Comparison of ENCODE assay signal across 11 cellular contexts in genomic region chr6:134446228-134446848, GRCh38.
DNase-seq lines count a peak whose midpoint lies in the region; ATAC-seq and TF ChIP-seq lines count a peak whose summit lies in the region.
"Had no signal": no experiment of that assay in that cellular context is flagged by ENCODE, and none has a peak within 500 bp of the region (broad histone marks: within the 10 kb centered on the region; RNA-seq: fewer than 3 reads in every experiment).

No MANE protein-coding gene starts in this region.

- TF ChIP-seq CTCF in dorsolateral prefrontal cortex (IDR thresholded peaks at IDR 0.05 in 54 of 56, conservative IDR thresholded peaks at IDR 0.05 in 2 of 56; ENCODE audit: low read depth in 1 of 56, partially characterized antibody in 56 of 56): peak in 9 of 56 donors; percentile 9 to 32 (median 16)

- ATAC-seq in sciatic nerve: no peak

- DNase-seq in DMS79 treated with DMSO at 0.1 percent for 48 hours (lab: John Stamatoyannopoulos, UW) (peak; percentile 85), NCI-H526 treated with DMSO at 0.1 percent for 48 hours (lab: John Stamatoyannopoulos, UW) (peak; percentile 7), dorsolateral prefrontal cortex (peak in 2 of 10 donors; percentile 56 to 66), nucleus accumbens (lab: John Stamatoyannopoulos, UW) (peak in 29 of 56 donors; percentile 10 to 76 (median 39)), NCI-H524 treated with DMSO at 0.1 percent for 48 hours (lab: John Stamatoyannopoulos, UW) (no peak), GF-D8 (lab: John Stamatoyannopoulos, UW) (no peak), sciatic nerve (ENCODE audit: low spot score) (no peak)
- no peak for DNase-seq in central memory CD4-positive, alpha-beta T cell
- DNase-seq: activated CD4-positive, alpha-beta memory T cell treated with anti-CD3 and anti-CD28 coated beads for 36 hours; nephron progenitor cell had no signal

- no peaks in the 10 kb centered on the region for H3K27me3 ChIP-seq in dorsolateral prefrontal cortex

- peak overlapping the region; percentile 9 to 97 (median 89) for H3K27ac ChIP-seq in dorsolateral prefrontal cortex
- H3K27ac ChIP-seq: KMS-11 had no signal

- intact Hi-C loops in dorsolateral prefrontal cortex (cut with DNase I): loop anchor here in 1 of 2 donors (10.0 kb wide), 1 partner anchor 118 kb away; no protein-coding TSS in a partner anchor
- intact Hi-C loops in sciatic nerve (cut with DNase I): no loop called here

- H3K4me3 ChIP-seq in dorsolateral prefrontal cortex: peak overlapping the region in 10 of 59 donors; percentile 0 to 35 (median 5)

Comparison
In these comparisons a context has a peak if more than half of its experiments do, and no peak if none do; other contexts are left out.
1. DNase-seq: peak in DMS79 treated with DMSO at 0.1 percent for 48 hours (single experiment), NCI-H526 treated with DMSO at 0.1 percent for 48 hours (single experiment) and nucleus accumbens (29 of 56); none in NCI-H524 treated with DMSO at 0.1 percent for 48 hours (single experiment), central memory CD4-positive, alpha-beta T cell (single experiment), GF-D8 (single experiment) and sciatic nerve (single experiment).